In genomic region chr2:127106998-127107621, GRCh38 we compare ENCODE assay signal across 8 cellular contexts. TPM values are rescaled to one million over a fixed set of nuclear protein-coding genes. Genes with fewer than 3 reads are reported as not detected.
DNase-seq lines count a peak whose midpoint lies in the region; ATAC-seq and TF ChIP-seq lines count a peak whose summit lies in the region.

TSS of gene BIN1 (minus strand) at chr2:127107154. CDS start at chr2:127106943, 211 bp downstream.

- H3K4me3 ChIP-seq in HFF-Myc (replicated peaks; ENCODE audit: low read depth, low read length) (peak within 1 kb of the TSS; percentile 92), hepatocyte (peak within 1 kb of the TSS; percentile 90), aorta (ENCODE audit: low read length in 2 of 2) (peak within 1 kb of the TSS; percentile 52 to 73)

- peak within 1 kb of the TSS; percentile 96 for H3K4me2 ChIP-seq in hepatocyte

- peak; percentile 91 for DNase-seq in GM10266 (ENCODE audit: extremely low spot score)
- no peak for DNase-seq in HFF-Myc (ENCODE audit: extremely low read depth, low read depth)
- peak; percentile 25 for DNase-seq in MV-4-11 (lab: John Stamatoyannopoulos, UW)
- peak; percentile 57 for DNase-seq in T-helper 22 cell (ENCODE audit: low read depth)
- peak; percentile 92 for DNase-seq in astrocyte of the hippocampus (ENCODE audit: low read depth, low spot score)
- peak; percentile 95 for DNase-seq in hepatocyte (ENCODE audit: low spot score)
- DNase-seq in renal cortical epithelial cell (ENCODE audit: low read depth) = peak; percentile 88
- peak; percentile 90 to 94 for DNase-seq in aorta

- H3K9me2 ChIP-seq in hepatocyte (replicated peaks; ENCODE audit: insufficient read depth) = no peaks in the 10 kb centered on the region

- H4K20me1 ChIP-seq in hepatocyte (ENCODE audit: insufficient read depth, poor library complexity, severe bottlenecking) = peaks cover 26% of the 10 kb centered on the region

- H3K79me2 ChIP-seq in hepatocyte = peaks cover 47% of the 10 kb centered on the region

- H3K4me1 ChIP-seq in hepatocyte (ENCODE audit: insufficient read depth) (peaks cover 39% of the 10 kb centered on the region), aorta (ENCODE audit: control insufficient read depth in 1 of 2, insufficient read depth in 2 of 2, low read length in 2 of 2) (no peaks in the 10 kb centered on the region)

- H3K27me3 ChIP-seq in hepatocyte = no peaks in the 10 kb centered on the region
- H3K27me3 ChIP-seq in aorta (ENCODE audit: control insufficient read depth in 1 of 2, insufficient read depth in 2 of 2, low read length in 1 of 2) = no peaks in the 10 kb centered on the region

- H3K9me3 ChIP-seq in hepatocyte (ENCODE audit: low read depth) (no peaks in the 10 kb centered on the region), aorta (ENCODE audit: control insufficient read depth, low read length) (no peaks in the 10 kb centered on the region)

- intact Hi-C loops in aorta (cut with DNase I) = loop anchor here in 1 of 2 donors (2.0 kb wide), 1 partner anchor 42 kb away; no protein-coding TSS in a partner anchor

- ATAC-seq in aorta (ENCODE audit: low FRiP score) = peak; percentile 91

- H2AFZ ChIP-seq in hepatocyte = peak within 1 kb of the TSS; percentile 53

- WGBS in hepatocyte (ENCODE audit: low lambda C conversion rate, missing lambda C conversion rate) = 1% methylated on average over 63 of the region's 77 CpGs
- WGBS in aorta, 2 donors = 0 to 1% methylated on average over 53 to 77 of the region's 77 CpGs

- H3K27ac ChIP-seq in hepatocyte (peak within 1 kb of the TSS; percentile 99), aorta (ENCODE audit: low read depth in 1 of 2, low read length in 2 of 2) (no peak within 1 kb of the TSS)

- no peak for TF ChIP-seq CTCF in GM10266 (IDR thresholded peaks at IDR 0.05; ENCODE audit: control insufficient read depth, insufficient read depth, low read depth, missing control alignments)
- TF ChIP-seq CTCF in HFF-Myc (IDR thresholded peaks at IDR 0.05; ENCODE audit: low read depth, low read length, missing control alignments) = no peak
- TF ChIP-seq CTCF in hepatocyte (IDR thresholded peaks at IDR 0.05; ENCODE audit: poor library complexity) = peak; percentile 4

- H3K36me3 ChIP-seq in hepatocyte (replicated peaks; ENCODE audit: insufficient read depth, low read depth) (no peaks in the 10 kb centered on the region), aorta (ENCODE audit: control insufficient read depth in 1 of 2, insufficient read depth in 2 of 2, low read length in 1 of 2) (no peaks in the 10 kb centered on the region)

RNA-seq across cellular contexts. Expression of gene BIN1, which starts in this region (rescaled TPM):
- total RNA-seq in hepatocyte (107 and 109 TPM in 2 replicates), renal cortical epithelial cell (88.0 and 201 TPM in 2 replicates), aorta (10 to 100 TPM; 22.9 to 37.9 TPM)
- polyA plus RNA-seq in hepatocyte (113 and 122 TPM in 2 replicates), aorta (10 to 100 TPM; 15.4 to 20.3 TPM)
